ENCODE assay signal across 9 cellular contexts in the genomic region with DNA sequence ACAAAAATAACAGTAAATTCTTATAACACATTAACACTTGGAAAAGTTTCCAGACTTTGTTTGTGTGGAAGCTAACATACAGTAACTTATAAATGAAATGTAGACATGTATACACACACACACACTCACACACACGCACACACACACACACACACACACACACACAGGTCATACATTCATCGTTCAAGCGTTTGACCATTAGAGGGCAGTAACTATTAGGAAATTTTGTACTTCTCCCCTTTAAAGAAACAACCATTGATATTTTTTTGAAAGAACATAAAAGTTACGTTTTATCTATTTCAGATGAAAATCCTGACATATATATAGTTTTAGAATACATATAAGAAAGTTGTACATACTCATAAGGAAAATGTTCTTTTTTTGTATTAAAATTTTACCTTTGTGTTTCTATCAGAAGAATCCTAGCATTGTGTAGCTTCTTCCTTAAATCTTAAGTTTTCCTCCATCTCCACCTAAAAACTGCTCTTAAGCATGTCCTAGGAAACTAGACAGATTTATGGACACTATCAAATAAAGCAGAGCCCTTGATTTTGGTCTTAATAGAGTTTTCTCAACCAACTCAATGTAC. TPM values are rescaled to one million over a fixed set of nuclear protein-coding genes. Genes with fewer than 3 reads are reported as not detected.
DNase-seq lines count a peak whose midpoint lies in the region; ATAC-seq and TF ChIP-seq lines count a peak whose summit lies in the region.
"Had no signal": no experiment of that assay in that cellular context is flagged by ENCODE, and none has a peak within 500 bp of the region (broad histone marks: within the 10 kb centered on the region; RNA-seq: fewer than 3 reads in every experiment).

No MANE protein-coding gene starts in this region.

- H3K27ac ChIP-seq in RWPE2 (ENCODE audit: poor library complexity, severe bottlenecking) (no peak overlapping the region), gastrocnemius medialis (no peak overlapping the region)

- H3K9me3 Mint-ChIP-seq in activated CD4-positive, alpha-beta T cell treated with anti-CD3 and anti-CD28 coated beads, Interleukin-2, amount 10 ng/mL, durations not matched to agents 7 days and 5 days, result no peaks in the 10 kb centered on the region

- intact Hi-C loops in gastrocnemius medialis (cut with DNase I; ENCODE audit: low total_unique reads), result loop anchor here (1.0 to 10.0 kb wide), 4 partner anchors 152 to 291 kb away; no protein-coding TSS in a partner anchor

- no peak overlapping the region for H3K4me3 Mint-ChIP-seq in activated CD4-positive, alpha-beta T cell treated with anti-CD3 and anti-CD28 coated beads, Interleukin-2, amount 10 ng/mL, durations not matched to agents 7 days and 5 days

- H3K27me3 ChIP-seq in BJ (ENCODE audit: control insufficient read depth, insufficient read depth, low read length), result no peaks in the 10 kb centered on the region
- no peaks in the 10 kb centered on the region for H3K27me3 ChIP-seq in RWPE2 (ENCODE audit: insufficient read depth, poor library complexity, severe bottlenecking)
- H3K27me3 ChIP-seq in gastrocnemius medialis, result no peaks in the 10 kb centered on the region

- no peaks in the 10 kb centered on the region for H3K27me3 Mint-ChIP-seq in activated CD4-positive, alpha-beta T cell treated with anti-CD3 and anti-CD28 coated beads, Interleukin-2, amount 10 ng/mL, durations not matched to agents 7 days and 5 days

- CTCF ChIA-PET in BJ (lab: Yijun Ruan, JAX), result interaction anchor here (0.5 to 1.5 kb wide), 14 partner anchors 12 to 366 kb away, joined by 3 to 8 read pairs (median 3); partner anchors contain the start of gene PTPRQ
- CTCF ChIA-PET in activated CD4-positive, alpha-beta T cell treated with anti-CD3 and anti-CD28 coated beads, Interleukin-2, amount 10 ng/mL, durations not matched to agents 7 days and 5 days (lab: Charles Lee), result no interaction called here

- no peak for TF ChIP-seq POLR2A in gastrocnemius medialis (IDR thresholded peaks at IDR 0.05)

- H3K9me3 ChIP-seq in RWPE2 (ENCODE audit: severe bottlenecking), result no peaks in the 10 kb centered on the region
- no peaks in the 10 kb centered on the region for H3K9me3 ChIP-seq in gastrocnemius medialis

- no peaks in the 10 kb centered on the region for H3K36me3 Mint-ChIP-seq in activated CD4-positive, alpha-beta T cell treated with anti-CD3 and anti-CD28 coated beads, Interleukin-2, amount 10 ng/mL, durations not matched to agents 7 days and 5 days (ENCODE audit: low read depth)

- TF ChIP-seq CTCF in BJ (IDR thresholded peaks at IDR 0.05; ENCODE audit: insufficient read depth, low read depth, low read length), result peak; percentile 57
- peak; percentile 83 for TF ChIP-seq CTCF in RWPE2 (IDR thresholded peaks at IDR 0.05; ENCODE audit: poor library complexity, severe bottlenecking)
- peak; percentile 53 for TF ChIP-seq CTCF in fibroblast of mammary gland (conservative IDR thresholded peaks at IDR 0.05; ENCODE audit: control insufficient read depth, insufficient read depth, low read depth, low read length)
- peak; percentile 46 to 79 (median 58) for TF ChIP-seq CTCF in gastrocnemius medialis (IDR thresholded peaks at IDR 0.05 in 4 of 5, conservative IDR thresholded peaks at IDR 0.05 in 1 of 5)

- DNase-seq in BJ (ENCODE audit: low read depth) (peak; percentile 10), LHCN-M2 (ENCODE audit: low read depth) (peak; percentile 89), RWPE2 (ENCODE audit: low spot score) (no peak), fibroblast of mammary gland (ENCODE audit: low read depth) (peak; percentile 90), gastrocnemius medialis (no peak), iPS-NIHi7 (ENCODE audit: extremely low spot score) (no peak)
- DNase-seq in activated CD4-positive, alpha-beta T cell treated with anti-CD3 and anti-CD28 coated beads, Interleukin-2, amount 10 ng/mL, durations not matched to agents 7 days and 5 days, result no peak
- DNase-seq: left cardiac atrium had no signal

- POLR2A ChIA-PET in BJ (lab: Charles Lee), result no interaction called here
- POLR2A ChIA-PET in activated CD4-positive, alpha-beta T cell treated with anti-CD3 and anti-CD28 coated beads, Interleukin-2, amount 10 ng/mL, durations not matched to agents 7 days and 5 days (lab: Charles Lee), result no interaction called here

- in situ Hi-C loops in gastrocnemius medialis (cut with MboI; ENCODE audit: low sequenced_read_pairs in 4 of 4), result loop anchor here (5.0 to 10.0 kb wide), 2 partner anchors 289 to 292 kb away; no protein-coding TSS in a partner anchor

- H3K4me1 Mint-ChIP-seq in activated CD4-positive, alpha-beta T cell treated with anti-CD3 and anti-CD28 coated beads, Interleukin-2, amount 10 ng/mL, durations not matched to agents 7 days and 5 days, result no peaks in the 10 kb centered on the region

- H3K4me1 ChIP-seq in RWPE2 (ENCODE audit: insufficient read depth, poor library complexity, severe bottlenecking) (no peaks in the 10 kb centered on the region), gastrocnemius medialis (peaks cover 0 to 4% of the 10 kb centered on the region in 2 donors)

- H3K4me3 ChIP-seq in BJ (ENCODE audit: low read depth, low read length), result no peak overlapping the region
- H3K4me3 ChIP-seq in RWPE2 (ENCODE audit: severe bottlenecking), result no peak overlapping the region
- no peak overlapping the region for H3K4me3 ChIP-seq in fibroblast of mammary gland (ENCODE audit: control insufficient read depth, low read depth, low read length)
- no peak overlapping the region for H3K4me3 ChIP-seq in gastrocnemius medialis

- H3K27ac Mint-ChIP-seq in activated CD4-positive, alpha-beta T cell treated with anti-CD3 and anti-CD28 coated beads, Interleukin-2, amount 10 ng/mL, durations not matched to agents 7 days and 5 days, result no peak overlapping the region

- no peaks in the 10 kb centered on the region for H3K36me3 ChIP-seq in BJ (ENCODE audit: control insufficient read depth, insufficient read depth, low read length)
- H3K36me3 ChIP-seq in RWPE2 (ENCODE audit: low read depth), result no peaks in the 10 kb centered on the region
- no peaks in the 10 kb centered on the region for H3K36me3 ChIP-seq in gastrocnemius medialis

- ATAC-seq in GM19351 (IDR thresholded peaks at IDR 0.05; ENCODE audit: unreplicated experiment), result peak; percentile 79
- ATAC-seq in RWPE2 (ENCODE audit: low read depth), result peak; percentile 48; the same call in 1 of the 3 replicates
- peak; percentile 62 to 85 for ATAC-seq in gastrocnemius medialis

RNA-seq across cellular contexts. Expression of gene PTPRQ, which starts 29.0 kb away (rescaled TPM):
- 5.1 and 13.3 TPM in 2 replicates for polyA plus RNA-seq in BJ (2011; rRNA removed)
- polyA minus RNA-seq in BJ (2011; rRNA and poly(A)+ RNA removed), result 4.8 and 6.5 TPM in 2 replicates
- 10.0 and 16.6 TPM in 2 replicates for total RNA-seq in LHCN-M2 (2014; rRNA removed)
- polyA plus RNA-seq in LHCN-M2 (2012), result 1.2 TPM
- total RNA-seq in gastrocnemius medialis, result under 1 TPM in 3 of 4 donors, not detected in 1; 0.02 to 0.91 (median 0.46) TPM
- total RNA-seq in activated CD4-positive, alpha-beta T cell treated with anti-CD3 and anti-CD28 coated beads, Interleukin-2, amount 10 ng/mL, durations not matched to agents 7 days and 5 days, result not detected

Comparison
In these comparisons a context has a peak if more than half of its experiments do, and no peak if none do; other contexts are left out.
1. DNase-seq: peak in BJ (single experiment), LHCN-M2 (single experiment) and fibroblast of mammary gland (single experiment); none in RWPE2 (single experiment), gastrocnemius medialis (0 of 2), activated CD4-positive, alpha-beta T cell treated with anti-CD3 and anti-CD28 coated beads, Interleukin-2, amount 10 ng/mL, durations not matched to agents 7 days and 5 days (single experiment) and iPS-NIHi7 (single experiment).
2. Peak in every context shown above with its lines, with median percentiles within 50 percentile points of each other: CTCF ChIP-seq and ATAC-seq.